Comparison of ENCODE assay signal across 1 cellular context in genomic region chr19:18109363-18109730, GRCh38.
TF ChIP-seq lines count a peak whose summit lies in the region.

No MANE protein-coding gene starts in this region.

TF ChIP-seq in HepG2, 621 proteins besides CTCF, POLR2A, EP300 and RAD21 (continued from another document):
- TF ChIP-seq, protein P1, sequence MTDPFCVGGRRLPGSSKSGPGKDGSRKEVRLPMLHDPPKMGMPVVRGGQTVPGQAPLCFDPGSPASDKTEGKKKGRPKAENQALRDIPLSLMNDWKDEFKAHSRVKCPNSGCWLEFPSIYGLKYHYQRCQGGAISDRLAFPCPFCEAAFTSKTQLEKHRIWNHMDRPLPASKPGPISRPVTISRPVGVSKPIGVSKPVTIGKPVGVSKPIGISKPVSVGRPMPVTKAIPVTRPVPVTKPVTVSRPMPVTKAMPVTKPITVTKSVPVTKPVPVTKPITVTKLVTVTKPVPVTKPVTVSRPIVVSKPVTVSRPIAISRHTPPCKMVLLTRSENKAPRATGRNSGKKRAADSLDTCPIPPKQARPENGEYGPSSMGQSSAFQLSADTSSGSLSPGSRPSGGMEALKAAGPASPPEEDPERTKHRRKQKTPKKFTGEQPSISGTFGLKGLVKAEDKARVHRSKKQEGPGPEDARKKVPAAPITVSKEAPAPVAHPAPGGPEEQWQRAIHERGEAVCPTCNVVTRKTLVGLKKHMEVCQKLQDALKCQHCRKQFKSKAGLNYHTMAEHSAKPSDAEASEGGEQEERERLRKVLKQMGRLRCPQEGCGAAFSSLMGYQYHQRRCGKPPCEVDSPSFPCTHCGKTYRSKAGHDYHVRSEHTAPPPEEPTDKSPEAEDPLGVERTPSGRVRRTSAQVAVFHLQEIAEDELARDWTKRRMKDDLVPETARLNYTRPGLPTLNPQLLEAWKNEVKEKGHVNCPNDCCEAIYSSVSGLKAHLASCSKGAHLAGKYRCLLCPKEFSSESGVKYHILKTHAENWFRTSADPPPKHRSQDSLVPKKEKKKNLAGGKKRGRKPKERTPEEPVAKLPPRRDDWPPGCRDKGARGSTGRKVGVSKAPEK (CRISPR knock-in tag; IDR thresholded peaks at IDR 0.05; ENCODE audit: borderline replicate concordance) = 0 out of 2 replicates have a peak, but pooled peaks have one; percentile 89
- TF ChIP-seq FOXK2 (IDR thresholded peaks at IDR 0.05) (no peak), ZBTB39 (CRISPR knock-in tag; IDR thresholded peaks at IDR 0.05) (0 out of 2 replicates have a peak, but pooled peaks have one; percentile 48), ZFY (CRISPR knock-in tag; IDR thresholded peaks at IDR 0.05) (no peak; the same call in 1 of the 2 replicates), RXRB (CRISPR knock-in tag; IDR thresholded peaks at IDR 0.05; ENCODE audit: borderline replicate concordance) (no peak), BRD4 (CRISPR knock-in tag; IDR thresholded peaks at IDR 0.05) (peak; percentile 33; the same call in 1 of the 2 replicates), ZNF75D (CRISPR knock-in tag; IDR thresholded peaks at IDR 0.05; ENCODE audit: borderline replicate concordance) (no peak), ZNF383 (CRISPR knock-in tag; IDR thresholded peaks at IDR 0.05; ENCODE audit: borderline replicate concordance) (no peak), HNF4A (CRISPR knock-in tag; IDR thresholded peaks at IDR 0.05) (peak; percentile 97)
TF ChIP-seq in HepG2: peak in this region for 124.
